Comparison of ENCODE assay signal across 8 cellular contexts in genomic region chr12:95073698-95074520, GRCh38. TPM values are rescaled to one million over a fixed set of nuclear protein-coding genes. Genes with fewer than 3 reads are reported as not detected.
DNase-seq lines count a peak whose midpoint lies in the region; ATAC-seq, FAIRE-seq and TF ChIP-seq lines count a peak whose summit lies in the region.

No MANE protein-coding gene starts in this region.

- peak; percentile 96 for FAIRE-seq in GM19239 (lab: Jason Lieb, UNC)

- H3K9me3 ChIP-seq in SK-N-MC (ENCODE audit: low read depth, low read length) (no peaks in the 10 kb centered on the region), skeletal muscle tissue (ENCODE audit: control insufficient read depth in 3 of 3, low read length in 3 of 3) (no peaks in the 10 kb centered on the region)

- no peaks in the 10 kb centered on the region for H3K36me3 ChIP-seq in SK-N-MC (ENCODE audit: insufficient read depth, low read length)
- H3K36me3 ChIP-seq in skeletal muscle tissue (ENCODE audit: control insufficient read depth in 3 of 3, insufficient read depth in 3 of 3, low read length in 3 of 3), result no peaks in the 10 kb centered on the region

- peak; percentile 86 for TF ChIP-seq CTCF in fibroblast of the aortic adventitia (IDR thresholded peaks at IDR 0.05; ENCODE audit: insufficient read depth, low read length)

- DNase-seq in GM19239 (ENCODE audit: insufficient read length, low spot score) (no peak), SK-N-MC (ENCODE audit: low read depth, low spot score) (no peak), fibroblast of the aortic adventitia (ENCODE audit: low read depth) (no peak), SKM-1 (lab: John Stamatoyannopoulos, UW; ENCODE audit: unreplicated experiment) (no peak), NCI-H1694 treated with DMSO at 0.1 percent for 48 hours (lab: John Stamatoyannopoulos, UW) (no peak)

- H3K4me3 ChIP-seq in SK-N-MC (peak overlapping the region; percentile 91), fibroblast of the aortic adventitia (ENCODE audit: low read depth, low read length) (peak overlapping the region; percentile 83), skeletal muscle tissue (ENCODE audit: low read length in 3 of 3) (peak overlapping the region; percentile 88 to 91 (median 91))

- H3K27ac ChIP-seq in SK-N-MC (no peak overlapping the region), skeletal muscle tissue (ENCODE audit: low read depth, low read length) (peak overlapping the region; percentile 87)

- ATAC-seq in HG03439 (IDR thresholded peaks at IDR 0.05; ENCODE audit: unreplicated experiment) (no peak), GM18868 (IDR thresholded peaks at IDR 0.05; ENCODE audit: unreplicated experiment) (no peak)

- H3K27me3 ChIP-seq in skeletal muscle tissue (ENCODE audit: control insufficient read depth in 3 of 3, insufficient read depth in 3 of 3, low read length in 3 of 3), result no peaks in the 10 kb centered on the region

- H3K4me1 ChIP-seq in skeletal muscle tissue (ENCODE audit: control insufficient read depth in 3 of 3, insufficient read depth in 3 of 3, low read length in 3 of 3), result peaks cover 0 to 2% (median 0%) of the 10 kb centered on the region in 3 donors

- H3K9ac ChIP-seq in SK-N-MC (ENCODE audit: insufficient read length) (no peak overlapping the region), skeletal muscle tissue (ENCODE audit: low read depth in 1 of 3, low read length in 3 of 3) (peak overlapping the region in 1 of 3 donors; percentile 93)

RNA-seq across cellular contexts. Expression of gene NR2C1, which starts 0.5 kb away (rescaled TPM):
- total RNA-seq in fibroblast of the aortic adventitia (ENCODE audit: low replicate concordance) (15.5 and 25.4 TPM in 2 replicates), skeletal muscle tissue (20.4 TPM)
